ENCODE assay signal across 20 cellular contexts in the genomic region with DNA sequence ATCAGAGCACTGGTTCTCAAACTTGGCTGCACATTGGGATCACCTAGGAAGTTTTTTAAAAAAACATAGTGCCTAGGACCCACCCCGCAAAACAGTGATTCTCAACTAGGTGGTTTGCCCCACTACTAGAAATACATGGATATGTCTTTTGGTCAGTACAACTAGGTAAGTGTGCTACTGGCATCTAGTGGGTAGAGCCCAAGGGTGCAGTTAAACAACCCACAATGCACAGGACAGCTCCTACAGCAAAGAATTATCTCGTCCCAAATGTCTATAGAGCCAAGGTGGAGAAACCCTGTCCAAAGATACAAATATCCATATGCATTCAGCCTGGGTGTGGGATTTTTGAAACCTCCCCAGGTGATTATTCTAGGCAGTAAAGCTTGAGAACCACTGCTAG. TPM values are rescaled to one million over a fixed set of nuclear protein-coding genes. Genes with fewer than 3 reads are reported as not detected.
DNase-seq lines count a peak whose midpoint lies in the region; ATAC-seq and TF ChIP-seq lines count a peak whose summit lies in the region.
"Had no signal": no experiment of that assay in that cellular context is flagged by ENCODE, and none has a peak within 500 bp of the region (broad histone marks: within the 10 kb centered on the region; RNA-seq: fewer than 3 reads in every experiment).

No MANE protein-coding gene starts in this region.

- no peak for DNase-seq in GM12865 (ENCODE audit: low read depth)
- DNase-seq in RKO (ENCODE audit: low spot score): peak; percentile 22
- DNase-seq in epithelial cell of proximal tubule (ENCODE audit: low read depth): no peak
- no peak for DNase-seq in NCI-H1436 treated with DMSO at 0.1 percent for 48 hours (lab: John Stamatoyannopoulos, UW)
- DNase-seq: CD8-positive, alpha-beta T cell; GOT3; Karpas-422; NCI-H1092 treated with DMSO at 0.1 percent for 48 hours; NCI-H1436; NCI-H1930; NCI-H2107; NCI-H774; Right ventricle myocardium superior had no signal

- ATAC-seq in HG02885 (IDR thresholded peaks at IDR 0.05; ENCODE audit: poor library complexity, unreplicated experiment): no peak
- ATAC-seq: CD8-positive, alpha-beta T cell had no signal

- H3K4me3 ChIP-seq in GM12865 (ENCODE audit: low read depth, low read length) (no peak overlapping the region), epithelial cell of proximal tubule (ENCODE audit: low read depth, low read length) (no peak overlapping the region)
- H3K4me3 ChIP-seq: HAP-1, SJSA1 had no signal

- TF ChIP-seq CTCF in GM12865 (IDR thresholded peaks at IDR 0.05; ENCODE audit: insufficient read depth, low read depth, low read length, missing control alignments) (peak; percentile 5), epithelial cell of proximal tubule (conservative IDR thresholded peaks at IDR 0.05; ENCODE audit: low read depth, low read length) (peak; percentile 13)

RNA-seq across cellular contexts. Expression of gene ZNF19, which starts 11.8 kb away (rescaled TPM):
- 0.81 and 1.7 TPM in 2 replicates for total RNA-seq in epithelial cell of proximal tubule

RNA-seq across cellular contexts. Expression of gene CHST4, which starts 25.3 kb away (rescaled TPM):
- 0.12 and 1.1 TPM in 2 replicates for total RNA-seq in epithelial cell of proximal tubule
- total RNA-seq: B cell; Caco-2; CD8-positive, alpha-beta T cell; Right ventricle myocardium superior; RPMI7951; SJSA1 had no signal

RNA-seq across cellular contexts. Expression of gene ZNF23, which starts 38.9 kb away (rescaled TPM):
- total RNA-seq in epithelial cell of proximal tubule: 4.7 and 5.9 TPM in 2 replicates

RNA-seq across cellular contexts. Expression of gene TLE7, which starts 59.1 kb away (rescaled TPM):
- total RNA-seq in epithelial cell of proximal tubule: not detected in 2 replicates
- total RNA-seq: B cell; Caco-2; CD8-positive, alpha-beta T cell; M059J; Right ventricle myocardium superior; RPMI7951; SJSA1 had no signal
